24 cellular contexts compared by ENCODE assay signal in the genomic region with DNA sequence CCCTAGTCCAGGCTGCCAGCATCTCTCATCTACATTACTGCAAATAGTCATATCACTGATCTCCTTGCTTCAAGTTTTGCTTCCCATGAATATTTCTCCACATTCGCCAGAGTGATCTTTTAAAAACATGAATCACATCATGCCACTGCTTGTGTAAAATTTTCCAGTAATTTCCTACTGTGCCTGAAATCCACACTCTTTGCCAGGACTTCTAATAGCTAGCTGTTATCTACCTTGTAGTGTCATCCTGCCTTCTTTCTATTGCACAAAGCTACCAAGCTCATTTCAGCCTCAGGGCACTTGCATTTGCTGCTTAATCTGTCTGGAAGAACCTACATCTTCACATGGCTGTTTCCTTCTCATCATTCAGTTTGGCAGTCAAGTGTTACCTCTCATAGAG. TPM values are rescaled to one million over a fixed set of nuclear protein-coding genes. Genes with fewer than 3 reads are reported as not detected.
DNase-seq lines count a peak whose midpoint lies in the region; ATAC-seq and TF ChIP-seq lines count a peak whose summit lies in the region.
"Had no signal": no experiment of that assay in that cellular context is flagged by ENCODE, and none has a peak within 500 bp of the region (broad histone marks: within the 10 kb centered on the region; RNA-seq: fewer than 3 reads in every experiment).

No MANE protein-coding gene starts in this region.

- peaks cover 40% of the 10 kb centered on the region for H3K4me1 Mint-ChIP-seq in MCF 10A (ENCODE audit: insufficient read depth, unreplicated experiment)
- peaks cover 27% of the 10 kb centered on the region for H3K4me1 Mint-ChIP-seq in type B pancreatic cell (ENCODE audit: unreplicated experiment)
- H3K4me1 Mint-ChIP-seq in CD4-positive, alpha-beta T cell (ENCODE audit: low read depth): no peaks in the 10 kb centered on the region

- 41 to 43% methylated on average over 1 of the region's 1 CpG for WGBS in esophagus squamous epithelium, 2 donors

- no TSS peak for BruUV-seq in MCF 10A (replicated peaks; lab: Mats Ljungman, UMichigan)

- no peaks in the 10 kb centered on the region for H3K27me3 ChIP-seq in breast epithelium
- no peaks in the 10 kb centered on the region for H3K27me3 ChIP-seq in adipocyte (replicated peaks; ENCODE audit: control insufficient read depth, insufficient read depth, low read length)
- H3K27me3 ChIP-seq in esophagus squamous epithelium: no peaks in the 10 kb centered on the region
- no peaks in the 10 kb centered on the region for H3K27me3 ChIP-seq in CD4-positive, alpha-beta T cell (ENCODE audit: control insufficient read depth, insufficient read depth, low read length)

- H3K27me3 Mint-ChIP-seq in MCF 10A (ENCODE audit: insufficient read depth, unreplicated experiment): no peaks in the 10 kb centered on the region
- no peaks in the 10 kb centered on the region for H3K27me3 Mint-ChIP-seq in type B pancreatic cell
- peaks cover 16% of the 10 kb centered on the region for H3K27me3 Mint-ChIP-seq in CD4-positive, alpha-beta T cell

- H3K36me3 ChIP-seq in breast epithelium (no peaks in the 10 kb centered on the region), adipocyte (ENCODE audit: control insufficient read depth, insufficient read depth, low read length, severe bottlenecking) (no peaks in the 10 kb centered on the region), esophagus squamous epithelium (no peaks in the 10 kb centered on the region)

- TF ChIP-seq CTCF in MCF 10A (IDR thresholded peaks at IDR 0.05; ENCODE audit: unreplicated experiment) (no peak), breast epithelium (IDR thresholded peaks at IDR 0.05) (no peak), esophagus squamous epithelium (IDR thresholded peaks at IDR 0.05) (no peak), type B pancreatic cell (conservative IDR thresholded peaks at IDR 0.05) (no peak)
- no peak for TF ChIP-seq CTCF in CD4-positive, alpha-beta T cell (IDR thresholded peaks at IDR 0.05)

- intact Hi-C loops in MCF 10A (cut with micrococcal nuclease): no loop called here
- intact Hi-C loops in breast epithelium (cut with DNase I; ENCODE audit: low total_unique reads): no loop called here
- intact Hi-C loops in esophagus squamous epithelium (cut with DNase I): no loop called here
- intact Hi-C loops in CD4-positive, alpha-beta T cell (cut with DNase I, micrococcal nuclease): no loop called here

- H3K4me1 ChIP-seq in breast epithelium: no peaks in the 10 kb centered on the region
- H3K4me1 ChIP-seq in adipocyte (ENCODE audit: control insufficient read depth, insufficient read depth, low read length): peaks cover 19% of the 10 kb centered on the region
- peaks cover 19 to 47% (median 23%) of the 10 kb centered on the region in 3 donors for H3K4me1 ChIP-seq in esophagus squamous epithelium

- CTCF ChIA-PET in MCF 10A (lab: Yijun Ruan, JAX): interaction anchor here (0.6 to 6.8 kb wide), 5 partner anchors 35 to 248 kb away, joined by 3 to 67 read pairs (median 4); no protein-coding TSS in a partner anchor
- CTCF ChIA-PET in CD4-positive, alpha-beta T cell (lab: Charles Lee): no interaction called here

- no peak for ATAC-seq in CD4-positive, alpha-beta T cell (ENCODE audit: poor library complexity)
- ATAC-seq: HepG2, K562 had no signal

- H3K27ac ChIP-seq in breast epithelium (no peak overlapping the region), esophagus squamous epithelium (peak overlapping the region; percentile 72 to 83 (median 80))
- H3K27ac ChIP-seq in CD4-positive, alpha-beta T cell (ENCODE audit: low read depth, low read length): no peak overlapping the region
- H3K27ac ChIP-seq: 22Rv1, HL-60, SK-N-MC had no signal

- TF ChIP-seq POLR2A in breast epithelium (IDR thresholded peaks at IDR 0.05): no peak
- TF ChIP-seq POLR2A in esophagus squamous epithelium (IDR thresholded peaks at IDR 0.05): no peak

- peaks cover 12% of the 10 kb centered on the region for H3K9me3 Mint-ChIP-seq in MCF 10A (ENCODE audit: unreplicated experiment)
- peaks cover 5% of the 10 kb centered on the region for H3K9me3 Mint-ChIP-seq in type B pancreatic cell
- H3K9me3 Mint-ChIP-seq in CD4-positive, alpha-beta T cell: peaks cover 15% of the 10 kb centered on the region

- H3K4me3 Mint-ChIP-seq in MCF 10A (ENCODE audit: unreplicated experiment) (peak overlapping the region; percentile 7), type B pancreatic cell (peak overlapping the region; percentile 2)
- H3K4me3 Mint-ChIP-seq in CD4-positive, alpha-beta T cell: no peak overlapping the region
- H3K4me3 Mint-ChIP-seq: CD8-positive, alpha-beta memory T cell had no signal

- POLR2A ChIA-PET in MCF 10A (lab: Yijun Ruan, JAX): interaction anchor here (0.6 to 3.6 kb wide), 12 partner anchors 26 to 834 kb away, joined by 3 to 22 read pairs (median 4); a partner anchor contains a TSS
- POLR2A ChIA-PET in CD4-positive, alpha-beta T cell (lab: Charles Lee): no interaction called here

- H3K9me3 ChIP-seq in breast epithelium: peaks cover 3 to 9% of the 10 kb centered on the region in 2 donors
- H3K9me3 ChIP-seq in adipocyte (ENCODE audit: control insufficient read depth, low read length): peaks cover 12% of the 10 kb centered on the region
- H3K9me3 ChIP-seq in esophagus squamous epithelium: peaks cover 0 to 7% (median 5%) of the 10 kb centered on the region in 3 donors
- peaks cover 13% of the 10 kb centered on the region for H3K9me3 ChIP-seq in CD4-positive, alpha-beta T cell (ENCODE audit: control insufficient read depth, low read length)

- H3K36me3 Mint-ChIP-seq in MCF 10A (ENCODE audit: insufficient read depth, unreplicated experiment) (no peaks in the 10 kb centered on the region), type B pancreatic cell (no peaks in the 10 kb centered on the region)
- H3K36me3 Mint-ChIP-seq in CD4-positive, alpha-beta T cell (ENCODE audit: low read depth): no peaks in the 10 kb centered on the region

- H3K27ac Mint-ChIP-seq in MCF 10A (ENCODE audit: low read depth, unreplicated experiment): no peak overlapping the region
- H3K27ac Mint-ChIP-seq in type B pancreatic cell: no peak overlapping the region
- H3K27ac Mint-ChIP-seq in CD4-positive, alpha-beta T cell: no peak overlapping the region
- H3K27ac Mint-ChIP-seq: CD8-positive, alpha-beta memory T cell had no signal

- peak; percentile 73 for DNase-seq in MCF 10A (ENCODE audit: unreplicated experiment)
- DNase-seq in breast epithelium (ENCODE audit: low spot score in 2 of 2): no peak
- DNase-seq in adipocyte (ENCODE audit: low read depth): peak; percentile 32
- DNase-seq in esophagus squamous epithelium (lab: John Stamatoyannopoulos, UW): no peak
- no peak for DNase-seq in type B pancreatic cell (ENCODE audit: extremely low spot score, unreplicated experiment)
- no peak for DNase-seq in cortex of kidney (lab: John Stamatoyannopoulos, UW)
- no peak for DNase-seq in CD4-positive, alpha-beta T cell
- DNase-seq in A172 (ENCODE audit: low spot score): no peak
- DNase-seq: AML-193; C1 segment of cervical spinal cord; CD8-positive, alpha-beta memory T cell; GDM1; H7; MV-4-11; NCI-H1105 treated with DMSO at 0.1 percent for 48 hours; NCI-H2081; NCI-H2171; NCI-H526; SHP77 treated with DMSO at 0.1 percent for 48 hours had no signal

- H3K9ac ChIP-seq in adipocyte (ENCODE audit: low read length): no peak overlapping the region

- H3K4me3 ChIP-seq in breast epithelium (no peak overlapping the region), adipocyte (ENCODE audit: low read length) (no peak overlapping the region), esophagus squamous epithelium (no peak overlapping the region)
- H3K4me3 ChIP-seq: K562, SK-N-MC had no signal

RNA-seq across cellular contexts. Expression of a gene that starts 33.9 kb away (rescaled TPM):
- total RNA-seq in MCF 10A (2022) (14.8 and 15.8 TPM in 2 replicates), breast epithelium (10 to 100 TPM; 11.7 to 16.0 (median 15.7) TPM), esophagus squamous epithelium (10 to 100 TPM in 3 of 4 donors, 1 to 10 TPM in 1; 3.6 to 18.9 (median 13.7) TPM), type B pancreatic cell (ENCODE audit: low replicate concordance) (49.0 and 66.5 TPM in 2 replicates)
- total RNA-seq in CD4-positive, alpha-beta T cell: 10 to 100 TPM; 24.7 to 26.6 TPM
- 3.5 and 10.5 TPM in 2 replicates for total RNA-seq in A172 (2014; rRNA removed; shearing (Covaris generic))

RNA-seq across cellular contexts. Expression of a gene that starts 40.5 kb away (rescaled TPM):
- total RNA-seq in MCF 10A (2022) (2.4 and 2.8 TPM in 2 replicates), breast epithelium (10 to 100 TPM in 1 of 3 donors, 1 to 10 TPM in 2; 4.3 to 10.8 (median 7.2) TPM), esophagus squamous epithelium (10 to 100 TPM in 1 of 4 donors, 1 to 10 TPM in 3; 5.4 to 17.7 (median 8.0) TPM), type B pancreatic cell (ENCODE audit: low replicate concordance) (14.0 and 20.8 TPM in 2 replicates)
- 10 to 100 TPM; 18.9 to 23.0 TPM for total RNA-seq in CD4-positive, alpha-beta T cell
- 1.00 and 1.4 TPM in 2 replicates for total RNA-seq in A172 (2014; rRNA removed; shearing (Covaris generic))

Comparison
In these comparisons a context has a peak if more than half of its experiments do, and no peak if none do; other contexts are left out.
1. DNase-seq: peak in MCF 10A (single experiment) and adipocyte (single experiment); none in breast epithelium (0 of 2), esophagus squamous epithelium (single experiment), type B pancreatic cell (single experiment), cortex of kidney (single experiment), CD4-positive, alpha-beta T cell (0 of 10) and A172 (single experiment).
2. H3K27ac ChIP-seq: peak in esophagus squamous epithelium (4 of 4); none in breast epithelium (0 of 2) and CD4-positive, alpha-beta T cell (single experiment).